16 cellular contexts compared by ENCODE assay signal in genomic region chr18:9712130-9712577, GRCh38. TPM values are rescaled to one million over a fixed set of nuclear protein-coding genes. Genes with fewer than 3 reads are reported as not detected.
A peak's percentile ranks its signal among the peaks of the same experiment; 100 is the strongest.
DNase-seq lines count a peak whose midpoint lies in the region; ATAC-seq, FAIRE-seq and TF ChIP-seq lines count a peak whose summit lies in the region.
"Had no signal": no experiment of that assay in that cellular context is flagged by ENCODE, and none has a peak within 500 bp of the region (broad histone marks: within the 10 kb centered on the region; RNA-seq: fewer than 3 reads in every experiment).

No MANE protein-coding gene starts in this region.

- H3K36me3 ChIP-seq in GM06990 (ENCODE audit: control insufficient read depth, insufficient read depth, low read length), result no peaks in the 10 kb centered on the region
- no peaks in the 10 kb centered on the region for H3K36me3 ChIP-seq in astrocyte (ENCODE audit: insufficient read depth, low read length)
- H3K36me3 ChIP-seq in lower lobe of right lung, result no peaks in the 10 kb centered on the region

- peak overlapping the region; percentile 60 for H3K4me3 Mint-ChIP-seq in astrocyte (ENCODE audit: unreplicated experiment)
- H3K4me3 Mint-ChIP-seq in activated T-cell treated with anti-CD3 and anti-CD28 coated beads, Interleukin-2, amount 50 U/mL, for 24 hours, result no peak overlapping the region
- H3K4me3 Mint-ChIP-seq: activated CD4-positive, alpha-beta memory T cell treated with anti-CD3 and anti-CD28 coated beads, Interleukin-2, amount 10 ng/mL, durations not matched to agents 7 days and 5 days; activated T-helper 1 cell treated with anti-CD3 and anti-CD28 coated beads, Interleukin-12 subunit alpha, Interleukin-12 subunit beta, Interleukin-2, Interleukin-4 antibody, amounts not matched to agents 30 ng/mL and 10 ng/mL and 1 ng/mL, durations not matched to agents 14 hours and 24 hours and 36 hours; central memory CD8-positive, alpha-beta T cell had no signal

- H3K9me3 ChIP-seq in astrocyte (ENCODE audit: insufficient read depth, low read depth, low read length), result no peaks in the 10 kb centered on the region
- H3K9me3 ChIP-seq in lower lobe of right lung, result no peaks in the 10 kb centered on the region

- no peak overlapping the region for H3K27ac Mint-ChIP-seq in astrocyte (ENCODE audit: unreplicated experiment)
- no peak overlapping the region for H3K27ac Mint-ChIP-seq in activated T-cell treated with anti-CD3 and anti-CD28 coated beads, Interleukin-2, amount 50 U/mL, for 24 hours
- H3K27ac Mint-ChIP-seq: activated CD4-positive, alpha-beta memory T cell treated with anti-CD3 and anti-CD28 coated beads, Interleukin-2, amount 10 ng/mL, durations not matched to agents 7 days and 5 days; activated T-helper 1 cell treated with anti-CD3 and anti-CD28 coated beads, Interleukin-12 subunit alpha, Interleukin-12 subunit beta, Interleukin-2, Interleukin-4 antibody, amounts not matched to agents 30 ng/mL and 10 ng/mL and 1 ng/mL, durations not matched to agents 14 hours and 24 hours and 36 hours; CD4-positive, alpha-beta memory T cell had no signal

- ATAC-seq in lower lobe of right lung (peak; percentile 36 to 40), GM21723 (IDR thresholded peaks at IDR 0.05; ENCODE audit: unreplicated experiment) (no peak), GM21529 (IDR thresholded peaks at IDR 0.05; ENCODE audit: unreplicated experiment) (no peak)
- ATAC-seq: left colon had no signal

- TF ChIP-seq CTCF in GM06990 (IDR thresholded peaks at IDR 0.05; ENCODE audit: insufficient read depth, low read length, poor library complexity, severe bottlenecking), result no peak
- TF ChIP-seq CTCF in astrocyte (IDR thresholded peaks at IDR 0.05; ENCODE audit: insufficient read depth, low read depth, low read length), result no peak
- TF ChIP-seq CTCF in lower lobe of right lung (IDR thresholded peaks at IDR 0.05), result no peak

- peak overlapping the region; percentile 16 for H3K4me2 ChIP-seq in astrocyte (ENCODE audit: low read length)

- H3K36me3 Mint-ChIP-seq in astrocyte (ENCODE audit: low read depth, unreplicated experiment), result peaks cover 19% of the 10 kb centered on the region
- H3K36me3 Mint-ChIP-seq in activated T-cell treated with anti-CD3 and anti-CD28 coated beads, Interleukin-2, amount 50 U/mL, for 24 hours (ENCODE audit: low read depth), result no peaks in the 10 kb centered on the region
- H3K36me3 Mint-ChIP-seq: CD4-positive, alpha-beta memory T cell had no signal

- peaks cover 3% of the 10 kb centered on the region for H3K9me3 Mint-ChIP-seq in astrocyte (ENCODE audit: unreplicated experiment)
- H3K9me3 Mint-ChIP-seq in activated T-cell treated with anti-CD3 and anti-CD28 coated beads, Interleukin-2, amount 50 U/mL, for 24 hours, result no peaks in the 10 kb centered on the region
- H3K9me3 Mint-ChIP-seq: activated CD4-positive, alpha-beta memory T cell treated with anti-CD3 and anti-CD28 coated beads, Interleukin-2, amount 10 ng/mL, durations not matched to agents 7 days and 5 days; activated T-helper 1 cell treated with anti-CD3 and anti-CD28 coated beads, Interleukin-12 subunit alpha, Interleukin-12 subunit beta, Interleukin-2, Interleukin-4 antibody, amounts not matched to agents 30 ng/mL and 10 ng/mL and 1 ng/mL, durations not matched to agents 14 hours and 24 hours and 36 hours; central memory CD8-positive, alpha-beta T cell had no signal

- H3K27me3 ChIP-seq in GM06990 (replicated peaks; ENCODE audit: control insufficient read depth, insufficient read depth, low read length) (no peaks in the 10 kb centered on the region), astrocyte (ENCODE audit: insufficient read depth, low read length) (no peaks in the 10 kb centered on the region), lower lobe of right lung (ENCODE audit: low read depth) (no peaks in the 10 kb centered on the region)

- H3K4me3 ChIP-seq in GM06990 (replicated peaks; ENCODE audit: low read depth, low read length), result peak overlapping the region; percentile 36
- H3K4me3 ChIP-seq in astrocyte (ENCODE audit: insufficient read depth, low read depth, low read length), result no peak overlapping the region
- peak overlapping the region; percentile 15 for H3K4me3 ChIP-seq in lower lobe of right lung
- H3K4me3 ChIP-seq in skin epidermis, result no peak overlapping the region

- FAIRE-seq in astrocyte (lab: Jason Lieb, UNC), result no peak

- intact Hi-C loops in lower lobe of right lung (cut with DNase I), result no loop called here

- peaks cover 36% of the 10 kb centered on the region for H3K4me1 Mint-ChIP-seq in astrocyte (ENCODE audit: low read depth, unreplicated experiment)
- H3K4me1 Mint-ChIP-seq in activated T-cell treated with anti-CD3 and anti-CD28 coated beads, Interleukin-2, amount 50 U/mL, for 24 hours (ENCODE audit: low read depth), result peaks cover 22% of the 10 kb centered on the region

- no peak overlapping the region for H3K27ac ChIP-seq in astrocyte (ENCODE audit: low read depth, low read length)
- peak overlapping the region; percentile 74 for H3K27ac ChIP-seq in lower lobe of right lung
- peak overlapping the region in 15 of 21 experiments; percentile 1 to 78 (median 39) for H3K27ac ChIP-seq in skin epidermis

- H3K9ac ChIP-seq in astrocyte (ENCODE audit: low read length), result no peak overlapping the region

- DNase-seq in GM06990 (ENCODE audit: extremely low read depth, insufficient read length), result no peak
- DNase-seq in astrocyte (ENCODE audit: low read depth), result no peak
- no peak for DNase-seq in lower lobe of right lung
- no peak for DNase-seq in activated T-cell treated with anti-CD3 and anti-CD28 coated beads, Interleukin-2, amount 50 U/mL, for 24 hours
- DNase-seq in SKM-1 (lab: John Stamatoyannopoulos, UW; ENCODE audit: unreplicated experiment), result no peak
- DNase-seq: CD4-positive, alpha-beta memory T cell; DND-41; left colon; NCI-H187; Right ventricle myocardium superior had no signal

- H3K4me1 ChIP-seq in astrocyte (ENCODE audit: insufficient read depth, low read length) (peaks cover 21% of the 10 kb centered on the region), lower lobe of right lung (peaks cover 50% of the 10 kb centered on the region)

- H3K79me2 ChIP-seq in astrocyte (ENCODE audit: insufficient read depth, low read length), result peaks cover 87% of the 10 kb centered on the region

- H2AFZ ChIP-seq in astrocyte (ENCODE audit: low read depth, low read length), result no peak overlapping the region

- H4K20me1 ChIP-seq in astrocyte (ENCODE audit: insufficient read depth, low read length), result peaks cover 66% of the 10 kb centered on the region

- no peaks in the 10 kb centered on the region for H3K27me3 Mint-ChIP-seq in astrocyte (ENCODE audit: low read depth, unreplicated experiment)
- H3K27me3 Mint-ChIP-seq in activated T-cell treated with anti-CD3 and anti-CD28 coated beads, Interleukin-2, amount 50 U/mL, for 24 hours, result peaks cover 81% of the 10 kb centered on the region

RNA-seq across cellular contexts. Expression of gene RAB31, which starts 4.1 kb away (rescaled TPM):
- 88.7 and 100 TPM in 2 replicates for total RNA-seq in astrocyte
- total RNA-seq in lower lobe of right lung, result 110 TPM

Comparison
In these comparisons a context has a peak if more than half of its experiments do, and no peak if none do; other contexts are left out.
1. H3K4me3 ChIP-seq: peak in GM06990 (single experiment) and lower lobe of right lung (single experiment); none in astrocyte (single experiment) and skin epidermis (0 of 7).
2. ATAC-seq: peak in lower lobe of right lung (2 of 2); none in GM21723 (single experiment) and GM21529 (single experiment).